In the genomic region with DNA sequence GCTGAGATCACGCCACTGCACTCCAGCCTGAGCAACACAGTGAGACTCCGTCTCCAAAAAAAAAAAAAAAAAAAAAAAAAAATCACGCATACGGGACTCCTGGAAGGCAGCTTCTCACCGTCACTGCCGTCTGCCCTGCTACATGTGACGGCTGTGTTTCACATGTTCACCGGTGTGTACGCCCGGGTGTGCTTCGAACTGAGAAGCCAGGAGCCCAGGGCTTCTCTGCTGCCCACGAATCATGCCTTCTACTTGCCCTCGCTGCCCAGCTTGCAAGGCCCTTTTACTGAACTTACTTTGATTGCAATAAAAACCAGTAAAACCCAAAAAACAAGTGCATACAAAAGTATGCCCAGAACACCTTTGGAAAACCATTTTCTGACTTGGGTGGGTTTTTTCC, we compare ENCODE assay signal across 18 cellular contexts. TPM values are rescaled to one million over a fixed set of nuclear protein-coding genes. Genes with fewer than 3 reads are reported as not detected.
DNase-seq lines count a peak whose midpoint lies in the region; ATAC-seq and TF ChIP-seq lines count a peak whose summit lies in the region.
"Had no signal": no experiment of that assay in that cellular context is flagged by ENCODE, and none has a peak within 500 bp of the region (broad histone marks: within the 10 kb centered on the region; RNA-seq: fewer than 3 reads in every experiment).

No MANE protein-coding gene starts in this region.

- TF ChIP-seq CTCF in right atrium auricular region (IDR thresholded peaks at IDR 0.05) = no peak
- TF ChIP-seq CTCF in mucosa of descending colon (IDR thresholded peaks at IDR 0.05) = no peak
- no peak for TF ChIP-seq CTCF in coronary artery (IDR thresholded peaks at IDR 0.05)

- H3K4me1 ChIP-seq in right atrium auricular region (peaks cover 0 to 33% of the 10 kb centered on the region in 2 donors), mucosa of descending colon (ENCODE audit: low read depth) (peaks cover 18% of the 10 kb centered on the region)

- H3K27ac ChIP-seq in right atrium auricular region (no peak overlapping the region), coronary artery (no peak overlapping the region)
- H3K27ac ChIP-seq: C4-2B, cardiac muscle cell, right lobe of liver, thoracic aorta had no signal

- no peaks in the 10 kb centered on the region for H3K27me3 ChIP-seq in right atrium auricular region
- H3K27me3 ChIP-seq: right lobe of liver had no signal

- DNase-seq in right atrium auricular region (ENCODE audit: low spot score) = peak; percentile 50
- DNase-seq in left cardiac atrium = no peak
- DNase-seq in SW480 (ENCODE audit: low spot score) = peak; percentile 57
- DNase-seq in mucosa of descending colon = peak; percentile 0 to 42 (median 19)
- no peak for DNase-seq in coronary artery (ENCODE audit: low spot score)
- no peak for DNase-seq in CD1c-positive myeloid dendritic cell (ENCODE audit: extremely low spot score)
- DNase-seq: activated B cell treated with CpG ODN at 0.5 μM for 24 hours; activated naive CD8-positive, alpha-beta T cell treated with anti-CD3 and anti-CD28 coated beads, Interleukin-2, amount 50 U/mL, for 24 hours; effector CD4-positive, alpha-beta T cell; NCI-H526 treated with DMSO at 0.1 percent for 48 hours had no signal

- no peak for ATAC-seq in left cardiac atrium
- ATAC-seq in mucosa of descending colon = no peak
- ATAC-seq in GM19035 (IDR thresholded peaks at IDR 0.05; ENCODE audit: unreplicated experiment) = no peak
- ATAC-seq: activated naive CD8-positive, alpha-beta T cell treated with anti-CD3 and anti-CD28 coated beads, Interleukin-2, amount 50 U/mL, for 24 hours; HepG2; right lobe of liver; T-cell had no signal

- H3K9me3 ChIP-seq in right atrium auricular region (no peaks in the 10 kb centered on the region), mucosa of descending colon (no peaks in the 10 kb centered on the region)
- H3K9me3 ChIP-seq: MG63, right lobe of liver, thoracic aorta had no signal

- intact Hi-C loops in left cardiac atrium (cut with DNase I) (no loop called here), mucosa of descending colon (cut with DNase I, micrococcal nuclease) (loop anchor here in 1 of 2 donors (10.0 kb wide), 1 partner anchor 78 kb away; no protein-coding TSS in a partner anchor)

- no peaks in the 10 kb centered on the region for H3K36me3 ChIP-seq in right atrium auricular region
- no peaks in the 10 kb centered on the region for H3K36me3 ChIP-seq in mucosa of descending colon (ENCODE audit: low read depth)
- H3K36me3 ChIP-seq: cardiac muscle cell, MG63, right lobe of liver, thoracic aorta had no signal

- H3K4me3 ChIP-seq in right atrium auricular region (no peak overlapping the region), mucosa of descending colon (no peak overlapping the region), coronary artery (no peak overlapping the region)
- H3K4me3 ChIP-seq: cardiac muscle cell, MG63, right lobe of liver, thoracic aorta had no signal

RNA-seq across cellular contexts. Expression of a gene that starts 5.8 kb away (rescaled TPM):
- 1 to 10 TPM; 2.4 to 2.8 TPM for total RNA-seq in right atrium auricular region
- 10 to 100 TPM in 1 of 2 donors, 1 to 10 TPM in 1; 4.4 to 10.4 TPM for total RNA-seq in left cardiac atrium
- total RNA-seq in mucosa of descending colon = 1 to 10 TPM in 2 of 3 donors, under 1 TPM in 1; 0.93 to 3.7 (median 2.1) TPM

Comparison
In these comparisons a context has a peak if more than half of its experiments do, and no peak if none do; other contexts are left out.
1. DNase-seq: peak in right atrium auricular region (single experiment), SW480 (single experiment) and mucosa of descending colon (3 of 3); none in left cardiac atrium (single experiment), coronary artery (single experiment) and CD1c-positive myeloid dendritic cell (single experiment).